In the genomic region with DNA sequence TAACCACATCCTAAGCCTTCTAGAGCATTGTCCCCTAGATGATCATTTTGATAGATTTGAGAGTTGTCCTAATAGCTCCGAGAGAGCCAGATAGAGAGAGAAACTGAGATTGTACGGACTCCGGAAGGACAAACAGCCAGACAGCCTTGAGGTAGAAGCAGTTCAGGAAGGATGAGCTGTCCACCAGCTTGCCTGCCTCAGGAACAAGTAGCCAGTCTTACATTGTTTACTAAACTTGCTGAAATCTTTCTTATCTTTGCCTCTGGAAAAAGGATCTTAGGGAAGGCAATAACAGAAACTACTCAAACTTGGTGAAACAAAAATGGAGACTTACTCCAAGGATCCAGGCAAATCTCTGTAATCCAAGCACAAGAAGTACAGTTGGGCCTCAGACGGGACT, we compare ENCODE assay signal across 20 cellular contexts. TPM values are rescaled to one million over a fixed set of nuclear protein-coding genes. Genes with fewer than 3 reads are reported as not detected.
DNase-seq lines count a peak whose midpoint lies in the region; ATAC-seq and TF ChIP-seq lines count a peak whose summit lies in the region.
"Had no signal": no experiment of that assay in that cellular context is flagged by ENCODE, and none has a peak within 500 bp of the region (broad histone marks: within the 10 kb centered on the region; RNA-seq: fewer than 3 reads in every experiment).

No MANE protein-coding gene starts in this region.

- no peak overlapping the region for H3K27ac Mint-ChIP-seq in H9
- H3K27ac Mint-ChIP-seq: B cell; CD8-positive, alpha-beta T cell had no signal

- H3K4me3 ChIP-seq in PC-3 (ENCODE audit: low read length) (no peak overlapping the region), mesenchymal stem cell (ENCODE audit: insufficient read depth in 1 of 2, low read depth in 1 of 2, low read length in 2 of 2) (no peak overlapping the region), testis (no peak overlapping the region), smooth muscle cell (no peak overlapping the region)
- H3K4me3 ChIP-seq: MG63, SJSA1 had no signal

- no peak overlapping the region for H3K14ac ChIP-seq in mesenchymal stem cell (ENCODE audit: low read length in 2 of 2)
- H3K14ac ChIP-seq in H9 (ENCODE audit: insufficient read depth, low read length) = no peak overlapping the region

- 94% methylated on average over 4 of the region's 4 CpGs for WGBS in mesenchymal stem cell
- WGBS in testis, 2 donors = 93 to 95% methylated on average over 4 of the region's 4 CpGs
- no CpG with 5 or more reads among the region's 4 CpGs for WGBS in H9 (ENCODE audit: extremely low coverage, insufficient read length, low lambda C conversion rate)
- 68% methylated on average over 4 of the region's 4 CpGs for WGBS in smooth muscle cell (ENCODE audit: low lambda C conversion rate)

- TF ChIP-seq CTCF in PC-3 (conservative IDR thresholded peaks at IDR 0.05; ENCODE audit: low read depth, low read length) = no peak
- TF ChIP-seq CTCF in testis (IDR thresholded peaks at IDR 0.05) = no peak
- TF ChIP-seq CTCF in H9 (conservative IDR thresholded peaks at IDR 0.05) = no peak
- no peak for TF ChIP-seq CTCF in smooth muscle cell (IDR thresholded peaks at IDR 0.05; ENCODE audit: borderline replicate concordance, insufficient read depth, poor library complexity, severe bottlenecking)

- H4K91ac ChIP-seq in mesenchymal stem cell (ENCODE audit: low read length) (no peak overlapping the region), H9 (ENCODE audit: insufficient read length, low read depth, low read length) (no peak overlapping the region)

- H3K9me3 ChIP-seq in PC-3 (ENCODE audit: low read length) (no peaks in the 10 kb centered on the region), mesenchymal stem cell (ENCODE audit: control insufficient read depth, low read length) (no peaks in the 10 kb centered on the region), testis (no peaks in the 10 kb centered on the region), H9 (ENCODE audit: control insufficient read depth, low read depth, low read length) (no peaks in the 10 kb centered on the region), smooth muscle cell (replicated peaks; ENCODE audit: low read depth) (no peaks in the 10 kb centered on the region)
- H3K9me3 ChIP-seq: Caco-2, MG63, SJSA1 had no signal

- H3K27me3 ChIP-seq in PC-3 (ENCODE audit: low read length) (no peaks in the 10 kb centered on the region), mesenchymal stem cell (ENCODE audit: control insufficient read depth in 1 of 2, insufficient read depth in 1 of 2, low read length in 2 of 2) (no peaks in the 10 kb centered on the region), testis (no peaks in the 10 kb centered on the region), H9 (ENCODE audit: insufficient read depth, low read length) (no peaks in the 10 kb centered on the region), smooth muscle cell (ENCODE audit: low read depth) (no peaks in the 10 kb centered on the region)
- H3K27me3 ChIP-seq: MG63, SJSA1 had no signal

- H4K5ac ChIP-seq in H9 (ENCODE audit: insufficient read length, low read depth, low read length) = no peak overlapping the region

- H3K4me3 Mint-ChIP-seq in H9 = no peak overlapping the region
- H3K4me3 Mint-ChIP-seq: B cell; CD8-positive, alpha-beta T cell had no signal

- H3K79me2 ChIP-seq in PC-3 (ENCODE audit: low read length) = no peaks in the 10 kb centered on the region
- no peaks in the 10 kb centered on the region for H3K79me2 ChIP-seq in H9 (ENCODE audit: insufficient read depth, low read length)
- H3K79me2 ChIP-seq in smooth muscle cell (ENCODE audit: low read depth) = no peaks in the 10 kb centered on the region

- no peak overlapping the region for H3K4ac ChIP-seq in mesenchymal stem cell (ENCODE audit: low read depth in 1 of 2, low read length in 2 of 2)
- no peak overlapping the region for H3K4ac ChIP-seq in H9 (ENCODE audit: low read depth, low read length)

- no peaks in the 10 kb centered on the region for H3K27me3 Mint-ChIP-seq in H9 (ENCODE audit: low read depth)
- H3K27me3 Mint-ChIP-seq: B cell had no signal

- no TSS peak for BruUV-seq in PC-3 (replicated peaks; lab: Mats Ljungman, UMichigan)

- H4K20me1 ChIP-seq in PC-3 (ENCODE audit: low read length) (no peaks in the 10 kb centered on the region), H9 (ENCODE audit: control insufficient read depth, insufficient read depth, insufficient read length) (no peaks in the 10 kb centered on the region), smooth muscle cell (ENCODE audit: low read depth) (no peaks in the 10 kb centered on the region)

- no peak overlapping the region for H3K23ac ChIP-seq in mesenchymal stem cell (ENCODE audit: low read length in 2 of 2)
- H3K23ac ChIP-seq in H9 (ENCODE audit: insufficient read length, low read depth, low read length) = no peak overlapping the region

- H2BK5ac ChIP-seq in mesenchymal stem cell (ENCODE audit: low read depth, low read length, poor library complexity, severe bottlenecking) (no peak overlapping the region), H9 (ENCODE audit: insufficient read length, low read length) (no peak overlapping the region)

- no peak overlapping the region for H2AK5ac ChIP-seq in mesenchymal stem cell (ENCODE audit: low read length, severe bottlenecking)
- no peak overlapping the region for H2AK5ac ChIP-seq in H9 (ENCODE audit: insufficient read length, low read length)

- H3T11ph ChIP-seq in H9 (ENCODE audit: low read length) = no peak overlapping the region

- H2AFZ ChIP-seq in PC-3 (ENCODE audit: low read length) (no peak overlapping the region), mesenchymal stem cell (ENCODE audit: low read depth, low read length) (no peak overlapping the region), H9 (ENCODE audit: low read length) (no peak overlapping the region), smooth muscle cell (ENCODE audit: low read depth) (no peak overlapping the region)

- peaks cover 11 to 17% of the 10 kb centered on the region in 2 experiments for H3K4me1 Mint-ChIP-seq in H9

- DNase-seq in PC-3 (no peak), amniotic epithelial cell (ENCODE audit: low read depth) (peak; percentile 73), mesenchymal stem cell (peak; percentile 21), testis (peak; percentile 10), H9 (no peak), smooth muscle cell (lab: John Stamatoyannopoulos, UW; ENCODE audit: unreplicated experiment) (no peak)
- no peak for DNase-seq in stimulated activated CD4-positive, alpha-beta T cell treated with anti-CD3 and anti-CD28 coated beads, Interleukin-12 subunit alpha, Interleukin-12 subunit beta, amount 100 ng/mL, for 4 hours
- DNase-seq: CD8-positive, alpha-beta T cell; DMS 273 treated with DMSO at 0.1 percent for 48 hours; DND-41; MG63; NCI-H1105 treated with DMSO at 0.1 percent for 48 hours; NCI-H2029; NCI-H526 treated with DMSO at 0.1 percent for 48 hours; Right ventricle myocardium superior; RPMI8226 had no signal

- H3K18ac ChIP-seq in mesenchymal stem cell (ENCODE audit: low read depth in 1 of 2, low read length in 2 of 2) (no peak overlapping the region), H9 (ENCODE audit: insufficient read length, low read depth, low read length) (no peak overlapping the region)

- H3K36me3 ChIP-seq in PC-3 (ENCODE audit: low read depth, low read length) = no peaks in the 10 kb centered on the region; the same call in 1 of the 2 replicates
- peaks cover 11 to 32% of the 10 kb centered on the region in 2 experiments for H3K36me3 ChIP-seq in mesenchymal stem cell (ENCODE audit: control insufficient read depth in 1 of 2, insufficient read depth in 2 of 2, low read depth in 1 of 2, low read length in 2 of 2)
- H3K36me3 ChIP-seq in testis (ENCODE audit: low read depth, missing control alignments) = no peaks in the 10 kb centered on the region
- H3K36me3 ChIP-seq in smooth muscle cell (ENCODE audit: low read depth) = no peaks in the 10 kb centered on the region

- H3K9ac ChIP-seq in PC-3 (ENCODE audit: low read length) (no peak overlapping the region), mesenchymal stem cell (ENCODE audit: low read length) (no peak overlapping the region), H9 (ENCODE audit: extremely low read depth, insufficient read length, low read length) (no peak overlapping the region), smooth muscle cell (ENCODE audit: low read depth) (no peak overlapping the region)

- H3K9me3 Mint-ChIP-seq in H9 = no peaks in the 10 kb centered on the region
- H3K9me3 Mint-ChIP-seq: CD8-positive, alpha-beta T cell had no signal

- H2BK120ac ChIP-seq in mesenchymal stem cell (ENCODE audit: low read depth, low read length) (no peak overlapping the region), H9 (ENCODE audit: low read depth, low read length, poor library complexity, severe bottlenecking) (no peak overlapping the region)

- no peak overlapping the region for H2BK20ac ChIP-seq in H9 (ENCODE audit: low read depth, low read length, poor library complexity, severe bottlenecking)

- no peaks in the 10 kb centered on the region for H3K9me2 ChIP-seq in PC-3 (replicated peaks; ENCODE audit: low read length)

- intact Hi-C loops in PC-3 (cut with micrococcal nuclease) = loop anchor here (1.0 to 10.0 kb wide), 5 partner anchors 39 to 335 kb away; no protein-coding TSS in a partner anchor
- intact Hi-C loops in testis (cut with DNase I; ENCODE audit: low total_unique reads) = loop anchor here (10.0 kb wide), 2 partner anchors 212 to 332 kb away; a partner anchor contains a TSS

- no peak overlapping the region for H3K4me2 ChIP-seq in PC-3 (ENCODE audit: low read length)
- H3K4me2 ChIP-seq in mesenchymal stem cell (ENCODE audit: low read length, poor library complexity, severe bottlenecking) = no peak overlapping the region
- no peak overlapping the region for H3K4me2 ChIP-seq in H9 (ENCODE audit: insufficient read depth, insufficient read length, low read length)
- no peak overlapping the region for H3K4me2 ChIP-seq in smooth muscle cell

- peaks cover 2% of the 10 kb centered on the region for H3K79me1 ChIP-seq in mesenchymal stem cell (replicated peaks; ENCODE audit: low read length, poor library complexity, severe bottlenecking)
- H3K79me1 ChIP-seq in H9 (ENCODE audit: insufficient read depth, low read depth, low read length, poor library complexity, severe bottlenecking) = no peaks in the 10 kb centered on the region

- no peaks in the 10 kb centered on the region; a peak in 1 of 7 replicates for H3K36me3 Mint-ChIP-seq in H9 (ENCODE audit: insufficient read depth in 1 of 3, low read depth in 3 of 3)

- H2BK15ac ChIP-seq in mesenchymal stem cell (ENCODE audit: low read depth, poor library complexity, severe bottlenecking) (no peak overlapping the region), H9 (ENCODE audit: low read depth, low read length) (no peak overlapping the region)

- ATAC-seq in PC-3 = no peak
- ATAC-seq: CD8-positive, alpha-beta T cell had no signal

- H3F3A ChIP-seq in PC-3 (ENCODE audit: low read length, unreplicated experiment) = no peaks in the 10 kb centered on the region
- H3F3A ChIP-seq in smooth muscle cell (ENCODE audit: low read depth) = no peaks in the 10 kb centered on the region

- no peak overlapping the region for H4K8ac ChIP-seq in mesenchymal stem cell (ENCODE audit: low read length)
- H4K8ac ChIP-seq in H9 (replicated peaks; ENCODE audit: insufficient read length, low read depth, low read length) = no peak overlapping the region

- H2BK12ac ChIP-seq in mesenchymal stem cell (ENCODE audit: low read length in 2 of 2) (no peak overlapping the region), H9 (ENCODE audit: insufficient read length, low read depth, low read length) (no peak overlapping the region)

- H3K27ac ChIP-seq in PC-3 (ENCODE audit: low read length) (0 out of 2 replicates have a peak overlapping the region, but pooled peaks have one; percentile 11), mesenchymal stem cell (ENCODE audit: low read length, poor library complexity, severe bottlenecking) (no peak overlapping the region), testis (no peak overlapping the region), H9 (ENCODE audit: insufficient read length, low read depth, low read length) (no peak overlapping the region), smooth muscle cell (ENCODE audit: low read depth) (no peak overlapping the region)
- H3K27ac ChIP-seq: C4-2B, SJSA1 had no signal

- peaks cover 23% of the 10 kb centered on the region for H3K4me1 ChIP-seq in PC-3 (ENCODE audit: insufficient read depth, low read length)
- H3K4me1 ChIP-seq in mesenchymal stem cell (ENCODE audit: control insufficient read depth, insufficient read depth, low read depth, low read length) = peaks cover 8% of the 10 kb centered on the region
- peaks cover 10% of the 10 kb centered on the region for H3K4me1 ChIP-seq in testis
- H3K4me1 ChIP-seq in H9 (ENCODE audit: insufficient read depth, low read length) = no peaks in the 10 kb centered on the region
- H3K4me1 ChIP-seq in smooth muscle cell (ENCODE audit: low read depth) = peaks cover 10% of the 10 kb centered on the region

- no peak overlapping the region for H3K56ac ChIP-seq in H9 (ENCODE audit: insufficient read length, low read depth, low read length)

- CTCF ChIA-PET in PC-3 (lab: Charles Lee) = no interaction called here

- H3K23me2 ChIP-seq in H9 (ENCODE audit: insufficient read length, low read depth, low read length, poor library complexity, severe bottlenecking) = no peaks in the 10 kb centered on the region

- POLR2A ChIA-PET in PC-3 (lab: Charles Lee; ENCODE audit: unreplicated experiment) = no interaction called here

- TF ChIP-seq POLR2A in testis (IDR thresholded peaks at IDR 0.05) = no peak

RNA-seq across cellular contexts. Expression of a gene that starts 39.0 kb away (rescaled TPM):
- 17.2 and 36.0 TPM in 2 replicates for total RNA-seq in PC-3 (2014; rRNA removed)
- polyA plus RNA-seq in mesenchymal stem cell (2013, experiment 1 of 2) = 55.3 TPM
- 54.3 TPM for polyA plus RNA-seq in mesenchymal stem cell (2013, experiment 2 of 2)
- 10 to 100 TPM; 53.7 to 56.9 TPM for total RNA-seq in testis
- polyA plus RNA-seq in testis (ENCODE audit: insufficient read depth, low read depth, low replicate concordance) = 70.9 TPM
- 24.8 and 25.0 TPM in 2 replicates for total RNA-seq in H9 (2021)
- 29.9 and 44.2 TPM in 2 replicates for total RNA-seq in smooth muscle cell
- polyA plus RNA-seq in smooth muscle cell = 32.7 and 41.6 TPM in 2 replicates

Comparison
In these comparisons a context has a peak if more than half of its experiments do, and no peak if none do; other contexts are left out.
1. DNase-seq: peak in amniotic epithelial cell (single experiment), mesenchymal stem cell (single experiment) and testis (single experiment); none in PC-3 (single experiment), stimulated activated CD4-positive, alpha-beta T cell treated with anti-CD3 and anti-CD28 coated beads, Interleukin-12 subunit alpha, Interleukin-12 subunit beta, amount 100 ng/mL, for 4 hours (single experiment), H9 (single experiment) and smooth muscle cell (single experiment).